Comparison of ENCODE assay signal across 17 cellular contexts in genomic region chr4:176845636-176846035, GRCh38. TPM values are rescaled to one million over a fixed set of nuclear protein-coding genes. Genes with fewer than 3 reads are reported as not detected.
DNase-seq lines count a peak whose midpoint lies in the region; ATAC-seq and TF ChIP-seq lines count a peak whose summit lies in the region.
"Had no signal": no experiment of that assay in that cellular context is flagged by ENCODE, and none has a peak within 500 bp of the region (broad histone marks: within the 10 kb centered on the region; RNA-seq: fewer than 3 reads in every experiment).

No MANE protein-coding gene starts in this region.

- no peak overlapping the region for H2AK9ac ChIP-seq in IMR-90 (replicated peaks; ENCODE audit: low read depth, low read length, poor library complexity)

- H3K4me2 ChIP-seq in IMR-90 (ENCODE audit: low read depth, low read length) (no peak overlapping the region), mesenchymal stem cell (ENCODE audit: low read length, poor library complexity, severe bottlenecking) (no peak overlapping the region)
- H3K4me2 ChIP-seq: BLaER1 treated with 17β-estradiol and CSF1 and Interleukin-3, amounts not matched to agents 10 nM and 100 nM; KMS-11 had no signal

- intact Hi-C loops in IMR-90 (cut with micrococcal nuclease): no loop called here
- intact Hi-C loops in lower lobe of right lung (cut with DNase I): no loop called here

- dilution Hi-C loops in IMR-90 (cut with HindIII; ENCODE audit: low sequenced_read_pairs, unreplicated experiment): no loop called here

- H3K14ac ChIP-seq in IMR-90 (replicated peaks; ENCODE audit: low read depth, low read length) (no peak overlapping the region), mesenchymal stem cell (ENCODE audit: low read length in 2 of 2) (no peak overlapping the region)

- TF ChIP-seq RAD21 in IMR-90 (IDR thresholded peaks at IDR 0.05; ENCODE audit: low read length): no peak

- in situ Hi-C loops in IMR-90 (cut with MboI; ENCODE audit: low sequenced_read_pairs): no loop called here

- TF ChIP-seq POLR2A in IMR-90 (IDR thresholded peaks at IDR 0.05; ENCODE audit: low read depth, low read length): no peak

- no peak overlapping the region for H3K4ac ChIP-seq in IMR-90 (ENCODE audit: low read depth, low read length)
- H3K4ac ChIP-seq in mesenchymal stem cell (ENCODE audit: low read depth in 1 of 2, low read length in 2 of 2): no peak overlapping the region

- H2AFZ ChIP-seq in IMR-90 (replicated peaks; ENCODE audit: low read length, poor library complexity) (no peak overlapping the region), mesenchymal stem cell (ENCODE audit: low read depth, low read length) (no peak overlapping the region)

- no peak overlapping the region for H3K23ac ChIP-seq in IMR-90 (ENCODE audit: low read depth, low read length)
- H3K23ac ChIP-seq in mesenchymal stem cell (ENCODE audit: low read length in 2 of 2): no peak overlapping the region

- H3K27me3 ChIP-seq in IMR-90 (ENCODE audit: control insufficient read depth, insufficient read depth, low read length) (no peaks in the 10 kb centered on the region), mesenchymal stem cell (ENCODE audit: control insufficient read depth in 1 of 2, insufficient read depth in 1 of 2, low read length in 2 of 2) (no peaks in the 10 kb centered on the region), lower lobe of right lung (ENCODE audit: low read depth) (no peaks in the 10 kb centered on the region)
- H3K27me3 ChIP-seq: Peyer's patch had no signal

- H4K91ac ChIP-seq in IMR-90 (ENCODE audit: insufficient read depth, low read depth, low read length) (no peak overlapping the region), mesenchymal stem cell (ENCODE audit: low read length) (no peak overlapping the region)

- TF ChIP-seq CTCF in IMR-90 (conservative IDR thresholded peaks at IDR 0.05; ENCODE audit: low read depth, low read length): no peak
- TF ChIP-seq CTCF in epithelial cell of esophagus (IDR thresholded peaks at IDR 0.05; ENCODE audit: insufficient read depth, low read depth, low read length, missing control alignments): no peak
- no peak for TF ChIP-seq CTCF in lower lobe of right lung (IDR thresholded peaks at IDR 0.05)

- H3K79me1 ChIP-seq in IMR-90 (ENCODE audit: low read depth in 1 of 2, low read length in 2 of 2): peaks cover 0 to under 1% of the 10 kb centered on the region in 2 experiments; a peak in 1 of 4 replicates
- no peaks in the 10 kb centered on the region for H3K79me1 ChIP-seq in mesenchymal stem cell (replicated peaks; ENCODE audit: low read length, poor library complexity, severe bottlenecking)

- no peak overlapping the region for H2BK20ac ChIP-seq in IMR-90 (ENCODE audit: low read depth, low read length)

- H2BK15ac ChIP-seq in IMR-90 (ENCODE audit: low read depth, low read length) (no peak overlapping the region), mesenchymal stem cell (ENCODE audit: low read depth, poor library complexity, severe bottlenecking) (no peak overlapping the region)

- no peak overlapping the region for H3K4me3 ChIP-seq in IMR-90 (ENCODE audit: insufficient read depth, low read depth, low read length)
- H3K4me3 ChIP-seq in epithelial cell of esophagus (ENCODE audit: low read length): no peak overlapping the region
- H3K4me3 ChIP-seq in mesenchymal stem cell (ENCODE audit: insufficient read depth in 1 of 2, low read depth in 1 of 2, low read length in 2 of 2): no peak overlapping the region
- H3K4me3 ChIP-seq in lower lobe of right lung: no peak overlapping the region
- H3K4me3 ChIP-seq: BLaER1 treated with 17β-estradiol and CSF1 and Interleukin-3, amounts not matched to agents 10 nM and 100 nM; Peyer's patch had no signal

- H2BK120ac ChIP-seq in IMR-90 (ENCODE audit: low read depth, low read length): no peak overlapping the region
- no peak overlapping the region for H2BK120ac ChIP-seq in mesenchymal stem cell (ENCODE audit: low read depth, low read length)

- H2AK5ac ChIP-seq in IMR-90 (ENCODE audit: low read depth, low read length) (no peak overlapping the region), mesenchymal stem cell (ENCODE audit: low read length, severe bottlenecking) (no peak overlapping the region)

- no peak overlapping the region for H3K27ac ChIP-seq in IMR-90 (ENCODE audit: insufficient read depth, low read length)
- peak overlapping the region; percentile 33 for H3K27ac ChIP-seq in mesenchymal stem cell (ENCODE audit: low read length, poor library complexity, severe bottlenecking)
- no peak overlapping the region for H3K27ac ChIP-seq in lower lobe of right lung
- H3K27ac ChIP-seq: BLaER1 treated with 17β-estradiol and CSF1 and Interleukin-3, amounts not matched to agents 10 nM and 100 nM; HL-60; KMS-11; Peyer's patch had no signal

- H3K9ac ChIP-seq in IMR-90 (ENCODE audit: low read depth, low read length) (no peak overlapping the region), mesenchymal stem cell (ENCODE audit: low read length) (no peak overlapping the region)
- H3K9ac ChIP-seq: BLaER1 treated with 17β-estradiol and CSF1 and Interleukin-3, amounts not matched to agents 10 nM and 100 nM; KMS-11 had no signal

- ATAC-seq in IMR-90 (ENCODE audit: low read depth) (peak; percentile 14; the same call in 1 of the 2 replicates), HG03571 (IDR thresholded peaks at IDR 0.05; ENCODE audit: unreplicated experiment) (no peak), HG03135 (IDR thresholded peaks at IDR 0.05; ENCODE audit: unreplicated experiment) (no peak), lower lobe of right lung (no peak)

- no peak overlapping the region for H2BK12ac ChIP-seq in mesenchymal stem cell (ENCODE audit: low read length in 2 of 2)

- H3K4me1 ChIP-seq in IMR-90 (ENCODE audit: control insufficient read depth, insufficient read depth, low read length): peaks cover under 1% of the 10 kb centered on the region; the same call in 1 of the 2 replicates
- H3K4me1 ChIP-seq in mesenchymal stem cell (ENCODE audit: control insufficient read depth, insufficient read depth, low read depth, low read length): peaks cover 4% of the 10 kb centered on the region
- no peaks in the 10 kb centered on the region for H3K4me1 ChIP-seq in lower lobe of right lung
- H3K4me1 ChIP-seq: Peyer's patch had no signal

- H3K18ac ChIP-seq in IMR-90 (ENCODE audit: low read depth, low read length) (no peak overlapping the region), mesenchymal stem cell (ENCODE audit: low read depth in 1 of 2, low read length in 2 of 2) (no peak overlapping the region)

- H3K9me1 ChIP-seq in IMR-90 (ENCODE audit: insufficient read depth, low read length): no peaks in the 10 kb centered on the region

- no peak overlapping the region for H3K56ac ChIP-seq in IMR-90 (ENCODE audit: extremely low read depth, insufficient read depth, low read length)

- DNase-seq in EL (peak; percentile 74), IMR-90 (no peak), epithelial cell of esophagus (ENCODE audit: low read depth) (peak; percentile 94), mesenchymal stem cell (no peak), lower lobe of right lung (no peak), LoVo (ENCODE audit: low spot score) (no peak)
- DNase-seq: ACHN, DMS 273 treated with DMSO at 0.1 percent for 48 hours, NCI-H2029 treated with DMSO at 0.1 percent for 48 hours, NCI-H510A treated with DMSO at 0.1 percent for 48 hours, Peyer's patch, SHP77 treated with DMSO at 0.1 percent for 48 hours had no signal

- no peak overlapping the region for H4K5ac ChIP-seq in IMR-90 (ENCODE audit: low read depth, low read length)

- H3K36me3 ChIP-seq in IMR-90 (ENCODE audit: control insufficient read depth, insufficient read depth, low read length) (no peaks in the 10 kb centered on the region), mesenchymal stem cell (ENCODE audit: control insufficient read depth in 1 of 2, insufficient read depth in 2 of 2, low read depth in 1 of 2, low read length in 2 of 2) (no peaks in the 10 kb centered on the region), lower lobe of right lung (no peaks in the 10 kb centered on the region)
- H3K36me3 ChIP-seq: BLaER1 treated with 17β-estradiol and CSF1 and Interleukin-3, amounts not matched to agents 10 nM and 100 nM; Peyer's patch had no signal

- H4K20me1 ChIP-seq in IMR-90 (ENCODE audit: insufficient read depth, low read length): no peaks in the 10 kb centered on the region
- H4K20me1 ChIP-seq: BLaER1 treated with 17β-estradiol and CSF1 and Interleukin-3, amounts not matched to agents 10 nM and 100 nM had no signal

- CTCF ChIA-PET in IMR-90 (lab: Yijun Ruan, JAX): no interaction called here

- no TSS peak for BruUV-seq in IMR-90 (replicated peaks; lab: Mats Ljungman, UMichigan)

- POLR2A ChIA-PET in IMR-90 (lab: Charles Lee; ENCODE audit: unreplicated experiment): no interaction called here

- H2BK5ac ChIP-seq in IMR-90 (ENCODE audit: low read depth, low read length, poor library complexity, severe bottlenecking) (peak overlapping the region; percentile 17), mesenchymal stem cell (ENCODE audit: low read depth, low read length, poor library complexity, severe bottlenecking) (no peak overlapping the region)

- H4K8ac ChIP-seq in IMR-90 (ENCODE audit: low read depth in 2 of 2, low read length in 2 of 2) (no peak overlapping the region), mesenchymal stem cell (ENCODE audit: low read length) (no peak overlapping the region)

- WGBS in IMR-90 (ENCODE audit: extremely low coverage in 2 of 2, insufficient read length in 1 of 2), 2 experiments: no CpG with 5 or more reads among the region's 2 CpGs
- WGBS in mesenchymal stem cell: 82% methylated on average over 2 of the region's 2 CpGs

- H3K9me3 ChIP-seq in IMR-90 (ENCODE audit: control insufficient read depth, insufficient read depth, low read length) (no peaks in the 10 kb centered on the region), mesenchymal stem cell (ENCODE audit: control insufficient read depth, low read length) (no peaks in the 10 kb centered on the region), lower lobe of right lung (no peaks in the 10 kb centered on the region)
- H3K9me3 ChIP-seq: Peyer's patch had no signal

TF ChIP-seq in IMR-90, 13 proteins besides CTCF, POLR2A, EP300 and RAD21 (continues in another document):
- TF ChIP-seq CEBPB (IDR thresholded peaks at IDR 0.05; ENCODE audit: low read depth, low read length) (no peak), CHD1 (IDR thresholded peaks at IDR 0.05; ENCODE audit: low read depth, low read length) (no peak), BHLHE40 (IDR thresholded peaks at IDR 0.05; ENCODE audit: low read depth, low read length) (no peak), MAFK (IDR thresholded peaks at IDR 0.05; ENCODE audit: low read depth, low read length) (no peak)

RNA-seq across cellular contexts. Expression of gene VEGFC, which starts 52.9 kb away (rescaled TPM):
- total RNA-seq in IMR-90 (2012; rRNA removed) (22.9 and 26.9 TPM in 2 replicates), lower lobe of right lung (16.1 TPM)
- 43.7 and 49.7 TPM in 2 replicates for polyA plus RNA-seq in IMR-90 (2012; rRNA removed)
- 22.0 and 30.2 TPM in 2 replicates for polyA plus RNA-seq in IMR-90 (2012; cell fraction: cytosol; rRNA removed)
- 15.5 and 65.2 TPM in 2 replicates for polyA plus RNA-seq in IMR-90 (2012; cell fraction: nucleus; rRNA removed; ENCODE audit: low replicate concordance)
- polyA plus RNA-seq in mesenchymal stem cell (2013, experiment 1 of 2): 18.0 TPM
- polyA plus RNA-seq in mesenchymal stem cell (2013, experiment 2 of 2): 17.4 TPM

Comparison
In these comparisons a context has a peak if more than half of its experiments do, and no peak if none do; other contexts are left out.
1. DNase-seq: peak in EL (single experiment) and epithelial cell of esophagus (single experiment); none in IMR-90 (single experiment), mesenchymal stem cell (single experiment), lower lobe of right lung (single experiment) and LoVo (single experiment).